In the genomic region with DNA sequence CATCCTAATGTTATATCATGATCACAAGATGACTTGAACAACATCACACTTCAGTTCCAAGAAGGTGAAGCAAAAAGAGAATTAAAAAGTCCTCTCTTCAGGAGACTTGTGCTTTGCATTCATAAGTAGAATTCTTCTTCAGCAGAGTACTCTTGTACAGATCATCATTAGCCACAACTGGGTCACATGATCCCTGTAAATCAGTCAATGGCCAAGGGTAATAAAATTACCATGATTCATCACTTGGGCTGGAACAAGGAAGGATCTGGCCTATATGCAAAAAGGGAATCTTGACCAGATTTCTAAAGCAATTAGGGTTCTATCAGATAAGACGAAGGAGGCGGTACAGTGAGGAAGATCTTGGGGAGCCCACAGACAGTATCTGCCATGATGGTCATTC, we compare ENCODE assay signal across 14 cellular contexts.
A peak's percentile ranks its signal among the peaks of the same experiment; 100 is the strongest.
DNase-seq lines count a peak whose midpoint lies in the region; ATAC-seq lines count a peak whose summit lies in the region.
"Had no signal": no experiment of that assay in that cellular context is flagged by ENCODE, and none has a peak within 500 bp of the region (broad histone marks: within the 10 kb centered on the region; RNA-seq: fewer than 3 reads in every experiment).

No MANE protein-coding gene starts in this region.

- DNase-seq in DMS153 (lab: John Stamatoyannopoulos, UW) (peak; percentile 81), NCI-H1092 treated with DMSO at 0.1 percent for 48 hours (lab: John Stamatoyannopoulos, UW) (peak; percentile 62), SHP77 (lab: John Stamatoyannopoulos, UW) (peak; percentile 21 to 25), kidney glomerular epithelial cell (lab: John Stamatoyannopoulos, UW) (peak; percentile 78), amniotic stem cell (lab: John Stamatoyannopoulos, UW) (no peak), NCI-H128 (lab: John Stamatoyannopoulos, UW; ENCODE audit: unreplicated experiment) (no peak)
- DNase-seq in activated effector memory CD4-positive, alpha-beta T cell treated with anti-CD3 and anti-CD28 coated beads, Interleukin-2, amount 50 U/mL, for 16 hours = no peak
- DNase-seq: Caco-2; caudate nucleus; effector CD8-positive, alpha-beta T cell; KG1; NCI-H187 treated with DMSO at 0.1 percent for 48 hours had no signal

- no peak for ATAC-seq in HG03354 (IDR thresholded peaks at IDR 0.05; ENCODE audit: poor library complexity, severe bottlenecking, unreplicated experiment)
- ATAC-seq: activated naive CD4-positive, alpha-beta T cell treated with anti-CD3 and anti-CD28 coated beads, Interleukin-2, amount 50 U/mL, for 72 hours had no signal

Comparison
In these comparisons a context has a peak if more than half of its experiments do, and no peak if none do; other contexts are left out.
1. DNase-seq: peak in DMS153 (single experiment), NCI-H1092 treated with DMSO at 0.1 percent for 48 hours (single experiment), SHP77 (2 of 2) and kidney glomerular epithelial cell (single experiment); none in amniotic stem cell (single experiment), activated effector memory CD4-positive, alpha-beta T cell treated with anti-CD3 and anti-CD28 coated beads, Interleukin-2, amount 50 U/mL, for 16 hours (single experiment) and NCI-H128 (single experiment).